In genomic region chr1:91600431-91601330, GRCh38 we compare ENCODE assay signal across 17 cellular contexts.
DNase-seq lines count a peak whose midpoint lies in the region; ATAC-seq and TF ChIP-seq lines count a peak whose summit lies in the region.
"Had no signal": no experiment of that assay in that cellular context is flagged by ENCODE, and none has a peak within 500 bp of the region (broad histone marks: within the 10 kb centered on the region; RNA-seq: fewer than 3 reads in every experiment).

No MANE protein-coding gene starts in this region.

- H3K9ac ChIP-seq in neuronal stem cell (ENCODE audit: low read depth, low read length, poor library complexity) (no peak overlapping the region), PC-3 (ENCODE audit: low read length) (no peak overlapping the region)

- H4K20me1 ChIP-seq in PC-3 (ENCODE audit: low read length), result no peaks in the 10 kb centered on the region

- no peaks in the 10 kb centered on the region for H3K36me3 ChIP-seq in right atrium auricular region
- H3K36me3 ChIP-seq in neuronal stem cell (replicated peaks in 1 of 2; ENCODE audit: control insufficient read depth in 2 of 2, insufficient read depth in 2 of 2, low read length in 2 of 2), result no peaks in the 10 kb centered on the region
- no peaks in the 10 kb centered on the region for H3K36me3 ChIP-seq in PC-3 (ENCODE audit: low read depth, low read length)

- no peak overlapping the region for H3K14ac ChIP-seq in neuronal stem cell (ENCODE audit: low read length)

- H3K9me3 ChIP-seq in right atrium auricular region, result no peaks in the 10 kb centered on the region
- peaks cover 0 to 4% of the 10 kb centered on the region in 2 donors for H3K9me3 ChIP-seq in neuronal stem cell (replicated peaks in 1 of 2; ENCODE audit: control insufficient read depth in 2 of 2, insufficient read depth in 1 of 2, low read depth in 1 of 2, low read length in 2 of 2)
- H3K9me3 ChIP-seq in PC-3 (ENCODE audit: low read length), result no peaks in the 10 kb centered on the region

- intact Hi-C loops in PC-3 (cut with micrococcal nuclease), result no loop called here

- no peak overlapping the region for H3K23ac ChIP-seq in neuronal stem cell (ENCODE audit: low read depth, low read length, poor library complexity)

- no peak overlapping the region for H3K18ac ChIP-seq in neuronal stem cell (ENCODE audit: low read length)

- H3K4me3 ChIP-seq in right atrium auricular region (no peak overlapping the region), neuronal stem cell (ENCODE audit: low read length in 2 of 2) (no peak overlapping the region), PC-3 (ENCODE audit: low read length) (no peak overlapping the region)
- H3K4me3 ChIP-seq: SK-N-MC had no signal

- H2BK12ac ChIP-seq in neuronal stem cell (ENCODE audit: low read length), result no peak overlapping the region

- H3K27ac ChIP-seq in right atrium auricular region (peak overlapping the region; percentile 63 to 70), neuronal stem cell (replicated peaks; ENCODE audit: low read length) (no peak overlapping the region), PC-3 (ENCODE audit: low read length) (no peak overlapping the region)

- CTCF ChIA-PET in PC-3 (lab: Charles Lee), result no interaction called here

- no peaks in the 10 kb centered on the region for H3K27me3 Mint-ChIP-seq in stimulated activated naive CD8-positive, alpha-beta T cell treated with anti-CD3 and anti-CD28 coated beads, Interleukin-15, Interleukin-2, amounts not matched to agents 100 ng/mL and 50 ng/mL, for 24 hours
- peaks cover 17% of the 10 kb centered on the region for H3K27me3 Mint-ChIP-seq in stimulated activated naive CD8-positive, alpha-beta T cell treated with anti-CD3 and anti-CD28 coated beads, Interleukin-15, amount 100 ng/mL, for 72 hours

- peaks cover 0 to 9% of the 10 kb centered on the region in 2 donors for H3K4me1 ChIP-seq in right atrium auricular region
- peaks cover 2 to 8% of the 10 kb centered on the region in 2 donors for H3K4me1 ChIP-seq in neuronal stem cell (ENCODE audit: control insufficient read depth in 2 of 2, insufficient read depth in 1 of 2, low read depth in 1 of 2, low read length in 2 of 2)
- no peaks in the 10 kb centered on the region for H3K4me1 ChIP-seq in PC-3 (ENCODE audit: insufficient read depth, low read length)

- H2BK5ac ChIP-seq in neuronal stem cell (ENCODE audit: low read length), result no peak overlapping the region

- no peaks in the 10 kb centered on the region for H3K9me3 Mint-ChIP-seq in stimulated activated naive CD8-positive, alpha-beta T cell treated with anti-CD3 and anti-CD28 coated beads, Interleukin-15, Interleukin-2, amounts not matched to agents 100 ng/mL and 50 ng/mL, for 24 hours
- H3K9me3 Mint-ChIP-seq in stimulated activated naive CD8-positive, alpha-beta T cell treated with anti-CD3 and anti-CD28 coated beads, Interleukin-15, amount 100 ng/mL, for 72 hours, result no peaks in the 10 kb centered on the region
- H3K9me3 Mint-ChIP-seq: CD8-positive, alpha-beta T cell had no signal

- no peak overlapping the region for H4K91ac ChIP-seq in neuronal stem cell (ENCODE audit: low read depth, low read length, poor library complexity)

- H3K4me2 ChIP-seq in neuronal stem cell (ENCODE audit: insufficient read depth, low read length, poor library complexity, severe bottlenecking), result no peak overlapping the region
- no peak overlapping the region for H3K4me2 ChIP-seq in PC-3 (ENCODE audit: low read length)

- no peak overlapping the region for H3K4ac ChIP-seq in neuronal stem cell (ENCODE audit: low read length)

- no peak overlapping the region for H2BK120ac ChIP-seq in neuronal stem cell (ENCODE audit: low read depth, low read length)

- H3K4me1 Mint-ChIP-seq in stimulated activated naive CD8-positive, alpha-beta T cell treated with anti-CD3 and anti-CD28 coated beads, Interleukin-15, Interleukin-2, amounts not matched to agents 100 ng/mL and 50 ng/mL, for 24 hours (ENCODE audit: low read depth), result peaks cover 14% of the 10 kb centered on the region
- peaks cover 10% of the 10 kb centered on the region for H3K4me1 Mint-ChIP-seq in stimulated activated naive CD8-positive, alpha-beta T cell treated with anti-CD3 and anti-CD28 coated beads, Interleukin-15, amount 100 ng/mL, for 72 hours

- H2BK15ac ChIP-seq in neuronal stem cell (ENCODE audit: low read length), result no peak overlapping the region

- no peaks in the 10 kb centered on the region for H3K79me1 ChIP-seq in neuronal stem cell (ENCODE audit: low read depth, low read length)

- H4K8ac ChIP-seq in neuronal stem cell (ENCODE audit: low read depth, low read length), result no peak overlapping the region

- no peak overlapping the region for H3K4me3 Mint-ChIP-seq in stimulated activated naive CD8-positive, alpha-beta T cell treated with anti-CD3 and anti-CD28 coated beads, Interleukin-15, Interleukin-2, amounts not matched to agents 100 ng/mL and 50 ng/mL, for 24 hours
- no peak overlapping the region for H3K4me3 Mint-ChIP-seq in stimulated activated naive CD8-positive, alpha-beta T cell treated with anti-CD3 and anti-CD28 coated beads, Interleukin-15, amount 100 ng/mL, for 72 hours
- H3K4me3 Mint-ChIP-seq: CD8-positive, alpha-beta T cell had no signal

- no CpG with 5 or more reads among the region's 11 CpGs for WGBS in neuronal stem cell (ENCODE audit: extremely low coverage in 2 of 2, insufficient read length in 2 of 2, insufficient replicate concordance in 1 of 2), 2 donors

- POLR2A ChIA-PET in PC-3 (lab: Charles Lee; ENCODE audit: unreplicated experiment), result no interaction called here

- DNase-seq in stimulated activated naive CD8-positive, alpha-beta T cell treated with anti-CD3 and anti-CD28 coated beads, Interleukin-15, amount 100 ng/mL, for 72 hours, result no peak
- DNase-seq in right atrium auricular region (ENCODE audit: low spot score), result no peak
- DNase-seq in neuronal stem cell (ENCODE audit: low spot score), result no peak
- no peak for DNase-seq in A172 (ENCODE audit: low spot score)
- no peak for DNase-seq in PC-3
- DNase-seq in NCI-H2196 treated with DMSO at 0.1 percent for 48 hours (lab: John Stamatoyannopoulos, UW; ENCODE audit: unreplicated experiment), result no peak
- DNase-seq in COLO668 (lab: John Stamatoyannopoulos, UW; ENCODE audit: unreplicated experiment), result no peak
- DNase-seq: 8988T; CD8-positive, alpha-beta T cell; DMS79; HCEC 1CT; KG1; NCI-H1436 treated with DMSO at 0.1 percent for 48 hours; NCI-H2029 treated with DMSO at 0.1 percent for 48 hours; NCI-H510A had no signal

- BruUV-seq in PC-3 (replicated peaks; lab: Mats Ljungman, UMichigan), result no TSS peak

- H2AK5ac ChIP-seq in neuronal stem cell (ENCODE audit: low read depth, low read length), result no peak overlapping the region

- TF ChIP-seq CTCF in right atrium auricular region (IDR thresholded peaks at IDR 0.05) (no peak), PC-3 (conservative IDR thresholded peaks at IDR 0.05; ENCODE audit: low read depth, low read length) (no peak)

- no peaks in the 10 kb centered on the region for H3K36me3 Mint-ChIP-seq in stimulated activated naive CD8-positive, alpha-beta T cell treated with anti-CD3 and anti-CD28 coated beads, Interleukin-15, Interleukin-2, amounts not matched to agents 100 ng/mL and 50 ng/mL, for 24 hours (ENCODE audit: low read depth)
- H3K36me3 Mint-ChIP-seq: CD8-positive, alpha-beta T cell had no signal

- ATAC-seq in stimulated activated naive CD8-positive, alpha-beta T cell treated with anti-CD3 and anti-CD28 coated beads, Interleukin-15, amount 100 ng/mL, for 72 hours, result no peak
- ATAC-seq in PC-3, result no peak
- ATAC-seq: CD8-positive, alpha-beta T cell had no signal

- H3K27ac Mint-ChIP-seq in stimulated activated naive CD8-positive, alpha-beta T cell treated with anti-CD3 and anti-CD28 coated beads, Interleukin-15, Interleukin-2, amounts not matched to agents 100 ng/mL and 50 ng/mL, for 24 hours, result peak overlapping the region; percentile 28
- no peak overlapping the region for H3K27ac Mint-ChIP-seq in stimulated activated naive CD8-positive, alpha-beta T cell treated with anti-CD3 and anti-CD28 coated beads, Interleukin-15, amount 100 ng/mL, for 72 hours
- H3K27ac Mint-ChIP-seq: CD8-positive, alpha-beta T cell had no signal

- H3K79me2 ChIP-seq in PC-3 (ENCODE audit: low read length), result no peaks in the 10 kb centered on the region

- H3F3A ChIP-seq in PC-3 (ENCODE audit: low read length, unreplicated experiment), result no peaks in the 10 kb centered on the region

- H2AFZ ChIP-seq in neuronal stem cell (ENCODE audit: low read length) (peak overlapping the region; percentile 9), PC-3 (ENCODE audit: low read length) (no peak overlapping the region)

- H3K9me2 ChIP-seq in PC-3 (replicated peaks; ENCODE audit: low read length), result no peaks in the 10 kb centered on the region

- no peaks in the 10 kb centered on the region for H3K27me3 ChIP-seq in right atrium auricular region
- no peaks in the 10 kb centered on the region for H3K27me3 ChIP-seq in neuronal stem cell (ENCODE audit: control insufficient read depth in 3 of 3, insufficient read depth in 3 of 3, low read depth in 1 of 3, low read length in 3 of 3)
- no peaks in the 10 kb centered on the region for H3K27me3 ChIP-seq in PC-3 (ENCODE audit: low read length)

Comparison
In these comparisons a context has a peak if more than half of its experiments do, and no peak if none do; other contexts are left out.
1. H3K27ac ChIP-seq: peak in right atrium auricular region (2 of 2); none in neuronal stem cell (single experiment) and PC-3 (single experiment).